ENCODE assay signal across 32 cellular contexts in genomic region chr7:78690174-78690573, GRCh38.
"Had no signal": no experiment of that assay in that cellular context is flagged by ENCODE, and none has a peak within 500 bp of the region (broad histone marks: within the 10 kb centered on the region; RNA-seq: fewer than 3 reads in every experiment).

No MANE protein-coding gene starts in this region.

- DNase-seq: activated CD4-positive, alpha-beta memory T cell treated with anti-CD3 and anti-CD28 coated beads for 36 hours; activated CD4-positive, alpha-beta T cell treated with anti-CD3 and anti-CD28 coated beads, Interleukin-2, amount 10 ng/mL, durations not matched to agents 24 days and 14 days; activated CD4-positive, CD25-positive, alpha-beta regulatory T cell treated with anti-CD3 and anti-CD28 coated beads, Interleukin-2, amount 50 U/mL, for 72 hours; activated CD8-positive, alpha-beta memory T cell treated with anti-CD3 and anti-CD28 coated beads, Interleukin-2, amount 50 U/mL, for 4 hours; activated gamma-delta T cell; activated naive CD4-positive, alpha-beta T cell treated with anti-CD3 and anti-CD28 coated beads, Interleukin-2, amount 10 ng/mL, durations not matched to agents 7 days and 5 days; activated naive CD8-positive, alpha-beta T cell treated with anti-CD3 and anti-CD28 coated beads, Interleukin-2, amount 10 ng/mL, durations not matched to agents 7 days and 5 days; activated T-cell treated with anti-CD3 and anti-CD28 coated beads, Interleukin-2, amount 50 U/mL, for 24 hours; amygdala; caudate nucleus; dermis blood vessel endothelial cell; effector CD4-positive, alpha-beta T cell; esophagus squamous epithelium; kidney; left colon; mammary epithelial cell; naive B cell; ovary; psoas muscle; sigmoid colon; stimulated activated CD4-positive, alpha-beta T cell treated with anti-CD3 and anti-CD28 coated beads, Interleukin-1b, Interleukin-23, amount 100 ng/mL, for 48 hours; stimulated activated naive B cell treated with anti-CD40 and anti-IgM and Interleukin-4, amounts not matched to agents 10 μg/mL and 1 μg/mL and 100 μg/mL, for 72 hours; stomach; T-helper 1 cell; thyroid gland; upper lobe of right lung; WERI-Rb-1 had no signal

- H3K4me3 ChIP-seq: esophagus squamous epithelium, gastroesophageal sphincter, hepatocyte, ovary, psoas muscle, sigmoid colon, smooth muscle cell, stomach, thyroid gland, upper lobe of right lung had no signal

- FAIRE-seq: endometrium, kidney, TTC549 had no signal
